19 cellular contexts compared by ENCODE assay signal in genomic region chr1:58715108-58715507, GRCh38. TPM values are rescaled to one million over a fixed set of nuclear protein-coding genes. Genes with fewer than 3 reads are reported as not detected.
DNase-seq lines count a peak whose midpoint lies in the region; ATAC-seq and TF ChIP-seq lines count a peak whose summit lies in the region.
"Had no signal": no experiment of that assay in that cellular context is flagged by ENCODE, and none has a peak within 500 bp of the region (broad histone marks: within the 10 kb centered on the region; RNA-seq: fewer than 3 reads in every experiment).

No MANE protein-coding gene starts in this region.

- TF ChIP-seq EP300 in neural cell (conservative IDR thresholded peaks at IDR 0.05; ENCODE audit: poor library complexity, severe bottlenecking) = no peak
- TF ChIP-seq EP300 in esophagus muscularis mucosa (IDR thresholded peaks at IDR 0.05) = no peak

- H3K27ac Mint-ChIP-seq in MCF 10A (ENCODE audit: low read depth, unreplicated experiment) = no peak overlapping the region
- H3K27ac Mint-ChIP-seq: CD4-positive, alpha-beta memory T cell; H9; IgD-negative memory B cell had no signal

- no peaks in the 10 kb centered on the region for H3K36me3 ChIP-seq in mammary epithelial cell (ENCODE audit: insufficient read depth, low read length)
- H3K36me3 ChIP-seq in hepatocyte (replicated peaks; ENCODE audit: insufficient read depth, low read depth) = no peaks in the 10 kb centered on the region
- H3K36me3 ChIP-seq in neural cell (ENCODE audit: insufficient read depth, low read length) = no peaks in the 10 kb centered on the region
- H3K36me3 ChIP-seq in esophagus muscularis mucosa = no peaks in the 10 kb centered on the region

- H3K4me3 ChIP-seq in mammary epithelial cell (replicated peaks in 1 of 3; ENCODE audit: insufficient read depth in 1 of 3, low read depth in 2 of 3, low read length in 3 of 3) (no peak overlapping the region), hepatocyte (no peak overlapping the region), neural cell (ENCODE audit: low read length) (no peak overlapping the region), esophagus muscularis mucosa (no peak overlapping the region)
- H3K4me3 ChIP-seq: A549 had no signal

- H3K27me3 Mint-ChIP-seq in MCF 10A (ENCODE audit: insufficient read depth, unreplicated experiment) = no peaks in the 10 kb centered on the region
- H3K27me3 Mint-ChIP-seq: CD4-positive, alpha-beta memory T cell; IgD-negative memory B cell had no signal

- H3K9ac ChIP-seq in mammary epithelial cell (ENCODE audit: insufficient read depth, low read length) (no peak overlapping the region), neural cell (ENCODE audit: low read length) (no peak overlapping the region)

- no peak for TF ChIP-seq RAD21 in neural cell (conservative IDR thresholded peaks at IDR 0.05)

- dilution Hi-C loops in mammary epithelial cell (cut with HindIII; ENCODE audit: low sequenced_read_pairs) = no loop called here

- H3F3A ChIP-seq in neural cell (ENCODE audit: insufficient read depth, low read length, poor library complexity, severe bottlenecking) = no peaks in the 10 kb centered on the region

- CTCF ChIA-PET in MCF 10A (lab: Yijun Ruan, JAX) = interaction anchor here (0.7 to 1.0 kb wide), 2 partner anchors 11 to 986 kb away, joined by 3 read pairs; no protein-coding TSS in a partner anchor
- CTCF ChIA-PET in mammary epithelial cell (lab: Charles Lee; ENCODE audit: low non-redundant PET) = no interaction called here

- H3K27ac ChIP-seq in mammary epithelial cell (ENCODE audit: insufficient read depth, low read depth, low read length) (no peak overlapping the region), hepatocyte (peak overlapping the region; percentile 59), neural cell (ENCODE audit: low read length) (peak overlapping the region; percentile 32), esophagus muscularis mucosa (replicated peaks in 1 of 4) (no peak overlapping the region)
- H3K27ac ChIP-seq: 22Rv1, A549, C4-2B, HL-60 had no signal

- WGBS in mammary epithelial cell (ENCODE audit: low coverage, missing lambda C conversion rate) = 87% methylated on average over 2 of the region's 2 CpGs
- 44% methylated on average over 2 of the region's 2 CpGs for WGBS in hepatocyte (ENCODE audit: low lambda C conversion rate, missing lambda C conversion rate)
- 73% methylated on average over 2 of the region's 2 CpGs for WGBS in esophagus muscularis mucosa

- DNase-seq in MCF 10A (ENCODE audit: unreplicated experiment) (no peak), mammary epithelial cell (no peak), hepatocyte (ENCODE audit: low spot score) (no peak), esophagus muscularis mucosa (ENCODE audit: extremely low spot score) (no peak)
- DNase-seq: AML-193; Calu3; CD4-positive, alpha-beta memory T cell; DMS79 treated with DMSO at 0.1 percent for 48 hours; GF-D8; H9; KBM-7 had no signal

- no peaks in the 10 kb centered on the region for H3K27me3 ChIP-seq in mammary epithelial cell (ENCODE audit: insufficient read depth, low read length)
- no peaks in the 10 kb centered on the region for H3K27me3 ChIP-seq in hepatocyte
- H3K27me3 ChIP-seq in neural cell (ENCODE audit: insufficient read depth, low read depth, low read length) = no peaks in the 10 kb centered on the region
- H3K27me3 ChIP-seq in esophagus muscularis mucosa = no peaks in the 10 kb centered on the region

- H3K9me3 Mint-ChIP-seq in MCF 10A (ENCODE audit: unreplicated experiment) = no peaks in the 10 kb centered on the region
- H3K9me3 Mint-ChIP-seq: CD4-positive, alpha-beta memory T cell; H9 had no signal

- peaks cover 8% of the 10 kb centered on the region for H3K4me1 Mint-ChIP-seq in MCF 10A (ENCODE audit: insufficient read depth, unreplicated experiment)

- no peak for TF ChIP-seq POLR2A in esophagus muscularis mucosa (IDR thresholded peaks at IDR 0.05; ENCODE audit: low read depth)

- H4K20me1 ChIP-seq in mammary epithelial cell (ENCODE audit: insufficient read depth, low read length) (no peaks in the 10 kb centered on the region), hepatocyte (ENCODE audit: insufficient read depth, poor library complexity, severe bottlenecking) (no peaks in the 10 kb centered on the region), neural cell (ENCODE audit: insufficient read depth) (no peaks in the 10 kb centered on the region)

- no peak overlapping the region for H3K4me3 Mint-ChIP-seq in MCF 10A (ENCODE audit: unreplicated experiment)
- H3K4me3 Mint-ChIP-seq: CD4-positive, alpha-beta memory T cell; H9; IgD-negative memory B cell had no signal

- TF ChIP-seq CTCF in MCF 10A (IDR thresholded peaks at IDR 0.05; ENCODE audit: unreplicated experiment) (no peak), mammary epithelial cell (conservative IDR thresholded peaks at IDR 0.05 in 1 of 2, IDR thresholded peaks at IDR 0.05 in 1 of 2; ENCODE audit: extremely low read depth in 1 of 2, insufficient read depth in 1 of 2, low read depth in 1 of 2, low read length in 2 of 2) (no peak), hepatocyte (IDR thresholded peaks at IDR 0.05; ENCODE audit: poor library complexity) (no peak), neural cell (IDR thresholded peaks at IDR 0.05; ENCODE audit: poor library complexity, severe bottlenecking) (no peak), esophagus muscularis mucosa (IDR thresholded peaks at IDR 0.05) (no peak)

- H2AFZ ChIP-seq in mammary epithelial cell (ENCODE audit: low read depth, low read length) (no peak overlapping the region), hepatocyte (no peak overlapping the region), neural cell (ENCODE audit: low read depth, low read length) (no peak overlapping the region)

- in situ Hi-C loops in mammary epithelial cell (cut with MboI; ENCODE audit: low sequenced_read_pairs in 2 of 2) = no loop called here

- BruUV-seq in MCF 10A (replicated peaks; lab: Mats Ljungman, UMichigan) (TSS peak; percentile 18), mammary epithelial cell (replicated peaks; lab: Mats Ljungman, UMichigan) (no TSS peak)

- intact Hi-C loops in MCF 10A (cut with micrococcal nuclease) = no loop called here
- intact Hi-C loops in mammary epithelial cell (cut with micrococcal nuclease) = no loop called here
- intact Hi-C loops in esophagus muscularis mucosa (cut with DNase I) = no loop called here

- H3K9me2 ChIP-seq in hepatocyte (replicated peaks; ENCODE audit: insufficient read depth) = no peaks in the 10 kb centered on the region
- H3K9me2 ChIP-seq in neural cell (ENCODE audit: insufficient read depth, low read length) = no peaks in the 10 kb centered on the region

- no peaks in the 10 kb centered on the region for H3K9me3 ChIP-seq in mammary epithelial cell (replicated peaks; ENCODE audit: insufficient read depth, low read length)
- no peaks in the 10 kb centered on the region for H3K9me3 ChIP-seq in hepatocyte (ENCODE audit: low read depth)
- no peaks in the 10 kb centered on the region for H3K9me3 ChIP-seq in neural cell (ENCODE audit: low read length)
- no peaks in the 10 kb centered on the region for H3K9me3 ChIP-seq in esophagus muscularis mucosa
- H3K9me3 ChIP-seq: A549 had no signal

- H3K79me2 ChIP-seq in mammary epithelial cell (ENCODE audit: insufficient read depth, low read length) (no peaks in the 10 kb centered on the region), hepatocyte (no peaks in the 10 kb centered on the region), neural cell (replicated peaks; ENCODE audit: insufficient read depth, low read length) (no peaks in the 10 kb centered on the region)

- ATAC-seq in HG03108 (IDR thresholded peaks at IDR 0.05; ENCODE audit: unreplicated experiment) (no peak), HG02588 (IDR thresholded peaks at IDR 0.05; ENCODE audit: unreplicated experiment) (no peak)
- ATAC-seq: A549 had no signal

- POLR2A ChIA-PET in MCF 10A (lab: Yijun Ruan, JAX) = interaction anchor here (1.0 kb wide), 1 partner anchor 12 kb away, joined by 4 read pairs; no protein-coding TSS in a partner anchor

- H3K4me1 ChIP-seq in mammary epithelial cell (ENCODE audit: insufficient read depth, low read length) (peaks cover 10% of the 10 kb centered on the region), hepatocyte (ENCODE audit: insufficient read depth) (no peaks in the 10 kb centered on the region), esophagus muscularis mucosa (peaks cover 0 to 10% (median 8%) of the 10 kb centered on the region in 4 donors)
- H3K4me1 ChIP-seq: A549 had no signal

- H3K4me2 ChIP-seq in mammary epithelial cell (ENCODE audit: insufficient read depth, low read depth, low read length) (no peak overlapping the region), hepatocyte (peak overlapping the region; percentile 31), neural cell (ENCODE audit: low read length) (no peak overlapping the region)
- H3K4me2 ChIP-seq: A549 had no signal

- peaks cover 20% of the 10 kb centered on the region for H3K36me3 Mint-ChIP-seq in MCF 10A (ENCODE audit: insufficient read depth, unreplicated experiment)
- H3K36me3 Mint-ChIP-seq: CD4-positive, alpha-beta memory T cell; IgD-negative memory B cell had no signal

TF ChIP-seq in neural cell, 6 proteins besides CTCF, POLR2A, EP300 and RAD21 (continues in another document):
- TF ChIP-seq SMC3 (conservative IDR thresholded peaks at IDR 0.05; ENCODE audit: poor library complexity) = no peak
- TF ChIP-seq EZH2 (IDR thresholded peaks at IDR 0.05; ENCODE audit: borderline replicate concordance, insufficient read depth, low read length, poor library complexity, severe bottlenecking) = no peak
- no peak for TF ChIP-seq TAF1 (IDR thresholded peaks at IDR 0.05; ENCODE audit: low read depth)

RNA-seq across cellular contexts. Expression of gene MYSM1, which starts 15.2 kb away (rescaled TPM):
- 22.0 and 25.0 TPM in 2 replicates for total RNA-seq in MCF 10A (2022)
- 10 to 100 TPM; 23.8 to 46.1 TPM for total RNA-seq in mammary epithelial cell
- polyA plus RNA-seq in mammary epithelial cell = 6.3 TPM
- 1.7 TPM for polyA minus RNA-seq in mammary epithelial cell
- total RNA-seq in hepatocyte = 27.4 and 28.9 TPM in 2 replicates
- 10.7 and 13.3 TPM in 2 replicates for polyA plus RNA-seq in hepatocyte
- 34.0 and 41.3 TPM in 2 replicates for polyA plus RNA-seq in neural cell
- polyA minus RNA-seq in neural cell = 44.1 and 61.8 TPM in 2 replicates
- total RNA-seq in esophagus muscularis mucosa = 10 to 100 TPM in 3 of 4 donors, 1 to 10 TPM in 1; 9.3 to 17.1 (median 14.0) TPM

Comparison
In these comparisons a context has a peak if more than half of its experiments do, and no peak if none do; other contexts are left out.
1. H3K27ac ChIP-seq: peak in hepatocyte (single experiment) and neural cell (single experiment); none in mammary epithelial cell (single experiment) and esophagus muscularis mucosa (0 of 4).